ENCODE assay signal across 1 cellular context in the genomic region with DNA sequence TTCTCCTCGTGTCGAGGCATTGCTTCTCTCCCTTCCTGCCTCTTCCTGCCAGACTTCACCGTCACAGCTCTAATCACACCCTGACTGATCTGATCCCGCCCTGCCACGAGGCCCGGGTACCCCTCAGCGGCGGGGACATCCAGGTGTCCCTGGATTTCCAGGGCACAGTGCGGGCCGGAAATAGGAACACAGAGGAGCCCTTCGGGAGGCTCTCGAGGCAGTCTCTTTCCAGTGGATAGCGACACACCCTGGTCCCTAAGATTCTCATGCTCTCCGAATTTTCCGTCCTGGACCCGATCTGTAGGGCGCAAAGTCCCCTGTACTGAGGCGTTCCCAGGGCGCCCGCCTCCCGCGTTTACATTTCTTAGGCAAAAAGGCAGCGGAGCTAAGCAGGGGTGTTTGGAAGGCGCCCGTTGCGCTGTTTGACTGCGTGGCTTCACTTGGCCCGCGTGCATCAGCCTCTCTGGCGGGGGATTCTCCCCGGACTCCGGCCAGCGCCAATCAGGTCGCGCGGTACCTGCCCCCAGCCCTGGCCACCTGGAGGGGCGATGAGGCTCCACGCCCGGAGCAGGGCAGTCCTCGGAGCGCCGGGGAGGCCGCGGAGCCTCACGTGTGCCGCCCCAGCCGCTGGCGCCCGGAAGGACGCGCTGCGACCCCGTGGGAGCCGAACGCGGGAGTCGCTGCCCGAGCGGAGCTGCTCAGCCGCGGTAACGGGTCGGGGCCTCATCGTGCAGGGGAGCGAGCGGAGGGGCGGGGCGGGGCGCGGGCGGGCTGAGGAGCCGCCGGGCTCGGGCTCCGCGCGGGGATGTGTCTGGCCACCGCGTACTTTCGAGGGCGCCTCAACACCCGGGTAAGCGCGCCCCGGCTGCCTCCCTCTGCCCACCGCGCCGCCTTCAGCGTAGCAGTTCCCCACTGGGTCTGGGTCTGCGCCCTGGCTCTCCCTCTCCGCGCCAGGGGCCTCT.
A peak's percentile ranks its signal among the peaks of the same experiment; 100 is the strongest.
TF ChIP-seq lines count a peak whose summit lies in the region.

A gene (plus strand): TSS at position 575 of the 962 bp plus-strand sequence. CDS start 69,807 bp downstream, outside the sequence.

TF ChIP-seq in HepG2, 621 proteins besides CTCF, POLR2A, EP300 and RAD21 (continued from another document):
- TF ChIP-seq, protein P1, sequence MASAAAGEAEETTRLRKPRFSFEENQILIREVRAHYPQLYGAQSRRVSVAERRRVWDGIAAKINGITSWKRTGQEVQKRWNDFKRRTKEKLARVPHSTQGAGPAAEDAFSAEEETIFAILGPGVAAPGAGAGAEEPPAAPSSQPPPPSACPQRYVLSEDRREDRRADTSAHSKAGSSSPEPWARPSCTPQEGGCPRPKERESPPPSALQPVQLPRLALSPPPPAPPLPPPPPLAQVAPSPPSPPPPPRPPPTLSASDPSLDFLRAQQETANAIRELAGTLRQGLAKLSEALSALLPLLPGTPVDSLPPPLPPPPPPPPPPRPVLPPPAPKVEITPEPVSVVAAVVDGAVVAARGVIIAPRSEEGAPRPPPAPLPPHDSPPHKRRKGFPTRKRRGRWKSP (CRISPR knock-in tag; IDR thresholded peaks at IDR 0.05) = 0 out of 2 replicates have a peak, but pooled peaks have one; percentile 32
- TF ChIP-seq, protein P2, sequence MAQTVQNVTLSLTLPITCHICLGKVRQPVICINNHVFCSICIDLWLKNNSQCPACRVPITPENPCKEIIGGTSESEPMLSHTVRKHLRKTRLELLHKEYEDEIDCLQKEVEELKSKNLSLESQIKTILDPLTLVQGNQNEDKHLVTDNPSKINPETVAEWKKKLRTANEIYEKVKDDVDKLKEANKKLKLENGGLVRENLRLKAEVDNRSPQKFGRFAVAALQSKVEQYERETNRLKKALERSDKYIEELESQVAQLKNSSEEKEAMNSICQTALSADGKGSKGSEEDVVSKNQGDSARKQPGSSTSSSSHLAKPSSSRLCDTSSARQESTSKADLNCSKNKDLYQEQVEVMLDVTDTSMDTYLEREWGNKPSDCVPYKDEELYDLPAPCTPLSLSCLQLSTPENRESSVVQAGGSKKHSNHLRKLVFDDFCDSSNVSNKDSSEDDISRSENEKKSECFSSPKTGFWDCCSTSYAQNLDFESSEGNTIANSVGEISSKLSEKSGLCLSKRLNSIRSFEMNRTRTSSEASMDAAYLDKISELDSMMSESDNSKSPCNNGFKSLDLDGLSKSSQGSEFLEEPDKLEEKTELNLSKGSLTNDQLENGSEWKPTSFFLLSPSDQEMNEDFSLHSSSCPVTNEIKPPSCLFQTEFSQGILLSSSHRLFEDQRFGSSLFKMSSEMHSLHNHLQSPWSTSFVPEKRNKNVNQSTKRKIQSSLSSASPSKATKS (CRISPR knock-in tag; IDR thresholded peaks at IDR 0.05) = no peak
- TF ChIP-seq ZNF160 (CRISPR knock-in tag; IDR thresholded peaks at IDR 0.05) = no peak
- TF ChIP-seq, protein P3, sequence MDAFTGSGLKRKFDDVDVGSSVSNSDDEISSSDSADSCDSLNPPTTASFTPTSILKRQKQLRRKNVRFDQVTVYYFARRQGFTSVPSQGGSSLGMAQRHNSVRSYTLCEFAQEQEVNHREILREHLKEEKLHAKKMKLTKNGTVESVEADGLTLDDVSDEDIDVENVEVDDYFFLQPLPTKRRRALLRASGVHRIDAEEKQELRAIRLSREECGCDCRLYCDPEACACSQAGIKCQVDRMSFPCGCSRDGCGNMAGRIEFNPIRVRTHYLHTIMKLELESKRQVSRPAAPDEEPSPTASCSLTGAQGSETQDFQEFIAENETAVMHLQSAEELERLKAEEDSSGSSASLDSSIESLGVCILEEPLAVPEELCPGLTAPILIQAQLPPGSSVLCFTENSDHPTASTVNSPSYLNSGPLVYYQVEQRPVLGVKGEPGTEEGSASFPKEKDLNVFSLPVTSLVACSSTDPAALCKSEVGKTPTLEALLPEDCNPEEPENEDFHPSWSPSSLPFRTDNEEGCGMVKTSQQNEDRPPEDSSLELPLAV (CRISPR knock-in tag; conservative IDR thresholded peaks at IDR 0.05; ENCODE audit: low read depth) = no peak
- TF ChIP-seq RNF2 (conservative IDR thresholded peaks at IDR 0.05; ENCODE audit: low read depth) = no peak
- TF ChIP-seq IKZF1 (IDR thresholded peaks at IDR 0.05) = no peak
- TF ChIP-seq, protein P4, sequence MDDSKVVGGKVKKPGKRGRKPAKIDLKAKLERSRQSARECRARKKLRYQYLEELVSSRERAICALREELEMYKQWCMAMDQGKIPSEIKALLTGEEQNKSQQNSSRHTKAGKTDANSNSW (CRISPR knock-in tag; IDR thresholded peaks at IDR 0.05; ENCODE audit: borderline replicate concordance) = no peak
TF ChIP-seq in HepG2: peak in this region for 4.
